18 cellular contexts compared by ENCODE assay signal in genomic region chr2:117065912-117066311, GRCh38.
DNase-seq lines count a peak whose midpoint lies in the region; ATAC-seq, FAIRE-seq and TF ChIP-seq lines count a peak whose summit lies in the region.
"Had no signal": no experiment of that assay in that cellular context is flagged by ENCODE, and none has a peak within 500 bp of the region (broad histone marks: within the 10 kb centered on the region; RNA-seq: fewer than 3 reads in every experiment).

No MANE protein-coding gene starts in this region.

- H3K4me1 ChIP-seq in mesenchymal stem cell (ENCODE audit: control insufficient read depth, insufficient read depth, low read depth, low read length), result no peaks in the 10 kb centered on the region
- H3K4me1 ChIP-seq: BLaER1 treated with 17β-estradiol and CSF1 and Interleukin-3, amounts not matched to agents 10 nM and 100 nM; Caco-2 had no signal

- no peak overlapping the region for H4K8ac ChIP-seq in mesenchymal stem cell (ENCODE audit: low read length)

- H2BK5ac ChIP-seq in mesenchymal stem cell (ENCODE audit: low read depth, low read length, poor library complexity, severe bottlenecking), result no peak overlapping the region

- H2BK15ac ChIP-seq in mesenchymal stem cell (ENCODE audit: low read depth, poor library complexity, severe bottlenecking), result no peak overlapping the region

- no peak overlapping the region for H2AFZ ChIP-seq in mesenchymal stem cell (ENCODE audit: low read depth, low read length)

- WGBS in mesenchymal stem cell, result 81% methylated on average over 3 of the region's 4 CpGs

- H3K36me3 ChIP-seq in mesenchymal stem cell (ENCODE audit: control insufficient read depth in 1 of 2, insufficient read depth in 2 of 2, low read depth in 1 of 2, low read length in 2 of 2), result no peaks in the 10 kb centered on the region
- H3K36me3 ChIP-seq: BLaER1 treated with 17β-estradiol and CSF1 and Interleukin-3, amounts not matched to agents 10 nM and 100 nM had no signal

- no peak overlapping the region for H3K4me2 ChIP-seq in mesenchymal stem cell (ENCODE audit: low read length, poor library complexity, severe bottlenecking)
- H3K4me2 ChIP-seq: BLaER1 treated with 17β-estradiol and CSF1 and Interleukin-3, amounts not matched to agents 10 nM and 100 nM had no signal

- no peak overlapping the region for H3K27ac ChIP-seq in mesenchymal stem cell (ENCODE audit: low read length, poor library complexity, severe bottlenecking)
- H3K27ac ChIP-seq: BLaER1 treated with 17β-estradiol and CSF1 and Interleukin-3, amounts not matched to agents 10 nM and 100 nM had no signal

- no peak overlapping the region for H3K18ac ChIP-seq in mesenchymal stem cell (ENCODE audit: low read depth in 1 of 2, low read length in 2 of 2)

- H3K79me1 ChIP-seq in mesenchymal stem cell (replicated peaks; ENCODE audit: low read length, poor library complexity, severe bottlenecking), result no peaks in the 10 kb centered on the region

- no peak overlapping the region for H3K14ac ChIP-seq in mesenchymal stem cell (ENCODE audit: low read length in 2 of 2)

- no peak overlapping the region for H2BK120ac ChIP-seq in mesenchymal stem cell (ENCODE audit: low read depth, low read length)

- no peaks in the 10 kb centered on the region for H3K27me3 ChIP-seq in mesenchymal stem cell (ENCODE audit: control insufficient read depth in 1 of 2, insufficient read depth in 1 of 2, low read length in 2 of 2)
- H3K27me3 ChIP-seq: BLaER1 treated with 17β-estradiol and CSF1 and Interleukin-3, amounts not matched to agents 10 nM and 100 nM had no signal

- no peak overlapping the region for H3K4ac ChIP-seq in mesenchymal stem cell (ENCODE audit: low read depth in 1 of 2, low read length in 2 of 2)

- in situ Hi-C loops in G401 (cut with HindIII; ENCODE audit: low sequenced_read_pairs), result no loop called here

- no peak overlapping the region for H3K9ac ChIP-seq in mesenchymal stem cell (ENCODE audit: low read length)
- H3K9ac ChIP-seq: BLaER1 treated with 17β-estradiol and CSF1 and Interleukin-3, amounts not matched to agents 10 nM and 100 nM had no signal

- H4K91ac ChIP-seq in mesenchymal stem cell (ENCODE audit: low read length), result no peak overlapping the region

- FAIRE-seq in RCC 7860 (lab: Jason Lieb, UNC), result no peak
- FAIRE-seq: D721Med, GM19239, H1, HepG2 had no signal

- no peak overlapping the region for H2AK5ac ChIP-seq in mesenchymal stem cell (ENCODE audit: low read length, severe bottlenecking)

- no peak for ATAC-seq in GM18505 (IDR thresholded peaks at IDR 0.05; ENCODE audit: unreplicated experiment)
- ATAC-seq: HepG2 had no signal

- DNase-seq in HT1080 (ENCODE audit: low read depth), result peak; percentile 61
- DNase-seq in OCI-M1 (lab: John Stamatoyannopoulos, UW), result peak; percentile 2
- DNase-seq in mesenchymal stem cell, result peak; percentile 24
- no peak for DNase-seq in SW 1271 (lab: John Stamatoyannopoulos, UW)
- DNase-seq in G401 (ENCODE audit: low spot score), result no peak
- no peak for DNase-seq in RCC 7860 (ENCODE audit: low spot score)
- DNase-seq: 8988T; Caco-2; CD4-positive, CD25-positive, alpha-beta regulatory T cell; CD8-positive, alpha-beta memory T cell; GF-D8; H9 had no signal

- H2BK12ac ChIP-seq in mesenchymal stem cell (ENCODE audit: low read length in 2 of 2), result no peak overlapping the region

- H3K9me3 ChIP-seq in mesenchymal stem cell (ENCODE audit: control insufficient read depth, low read length), result peaks cover 11% of the 10 kb centered on the region
- H3K9me3 ChIP-seq: Caco-2 had no signal

- no peak for TF ChIP-seq POLR2A in GM18505 (IDR thresholded peaks at IDR 0.05; ENCODE audit: borderline replicate concordance, extremely low read depth, insufficient read depth, insufficient read length)

- H3K23ac ChIP-seq in mesenchymal stem cell (ENCODE audit: low read length in 2 of 2), result no peak overlapping the region

- no peak overlapping the region for H3K4me3 ChIP-seq in mesenchymal stem cell (ENCODE audit: insufficient read depth in 1 of 2, low read depth in 1 of 2, low read length in 2 of 2)
- H3K4me3 ChIP-seq: BLaER1 treated with 17β-estradiol and CSF1 and Interleukin-3, amounts not matched to agents 10 nM and 100 nM had no signal

Comparison
In these comparisons a context has a peak if more than half of its experiments do, and no peak if none do; other contexts are left out.
1. DNase-seq: peak in HT1080 (single experiment), OCI-M1 (single experiment) and mesenchymal stem cell (single experiment); none in SW 1271 (0 of 2), G401 (single experiment) and RCC 7860 (single experiment).